In the genomic region with DNA sequence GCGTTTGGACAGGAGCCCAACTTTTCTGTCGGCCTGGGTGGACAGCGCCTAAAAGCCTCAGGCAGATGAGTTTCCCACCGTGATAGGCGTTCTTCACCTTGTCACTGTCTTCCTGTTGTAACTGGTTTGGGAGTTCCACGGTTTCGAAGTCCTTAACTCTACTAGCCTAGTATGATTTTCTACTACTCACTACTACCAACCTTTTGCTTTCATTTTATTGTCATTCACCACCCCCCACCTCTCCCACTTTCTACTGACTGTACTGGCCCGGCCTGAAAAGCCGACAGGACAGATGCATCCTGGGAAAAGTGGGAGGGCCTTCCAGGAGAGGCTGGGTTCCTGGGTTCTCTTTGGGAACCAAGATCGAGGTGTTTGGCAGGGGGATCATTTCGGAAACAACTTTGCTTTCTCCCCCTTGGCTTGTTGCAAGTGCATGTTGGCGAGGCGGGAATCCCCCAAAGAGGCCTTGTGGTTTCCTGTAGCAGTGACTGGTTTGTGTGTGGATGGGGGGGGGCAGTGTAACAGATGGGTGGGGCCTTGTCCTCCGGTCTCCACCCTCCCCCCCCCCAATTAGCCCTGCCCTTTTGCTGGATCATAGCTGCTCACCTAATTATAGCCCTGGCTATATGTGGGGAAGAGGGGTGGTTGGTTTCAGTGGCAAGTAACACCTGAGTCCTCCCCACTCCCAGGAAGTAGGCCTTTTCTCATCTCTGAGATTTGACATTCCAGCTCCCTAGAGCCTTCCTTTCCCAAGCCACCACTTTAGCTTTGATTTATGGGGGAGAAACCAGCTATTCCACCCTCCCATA, we compare ENCODE assay signal across 8 cellular contexts. TPM values are rescaled to one million over a fixed set of nuclear protein-coding genes. Genes with fewer than 3 reads are reported as not detected.
DNase-seq lines count a peak whose midpoint lies in the region; ATAC-seq and TF ChIP-seq lines count a peak whose summit lies in the region.

No MANE protein-coding gene starts in this region.

- no peak for TF ChIP-seq RAD21 in Ishikawa (IDR thresholded peaks at IDR 0.05; ENCODE audit: low read depth)

- TF ChIP-seq EP300 in Ishikawa (IDR thresholded peaks at IDR 0.05; ENCODE audit: borderline replicate concordance) = no peak

- peak overlapping the region; percentile 73 for H3K4me2 ChIP-seq in DOHH2 (ENCODE audit: low read length)

- peaks cover 62% of the 10 kb centered on the region for H3K36me3 ChIP-seq in DOHH2 (ENCODE audit: control insufficient read depth, low read length)

- H3K9me3 ChIP-seq in DOHH2 (ENCODE audit: control insufficient read depth, insufficient read depth, low read length) = no peaks in the 10 kb centered on the region

- peaks cover 46% of the 10 kb centered on the region for H3K4me1 Mint-ChIP-seq in activated T-helper 2 cell treated with anti-CD3 and anti-CD28 coated beads, Interferon-gamma antibody, Interleukin-2, Interleukin-4, amounts not matched to agents 10 μg/mL and 5 μg/mL and 100 μg/mL, durations not matched to agents 14 hours and 24 hours and 36 hours (ENCODE audit: low read depth)
- peaks cover 49% of the 10 kb centered on the region for H3K4me1 Mint-ChIP-seq in nephron progenitor cell
- H3K4me1 Mint-ChIP-seq in stimulated activated naive CD8-positive, alpha-beta T cell treated with anti-CD3 and anti-CD28 coated beads, Interleukin-15, Interleukin-2, amounts not matched to agents 100 ng/mL and 50 ng/mL, for 24 hours (ENCODE audit: low read depth) = peaks cover 62% of the 10 kb centered on the region

- peaks cover 34% of the 10 kb centered on the region for H4K20me1 ChIP-seq in DOHH2 (ENCODE audit: control insufficient read depth, insufficient read depth, low read depth, low read length)

- peak overlapping the region; percentile 84 for H3K4me3 ChIP-seq in DOHH2 (ENCODE audit: low read length)

- peak overlapping the region; percentile 94 for H3K4me3 Mint-ChIP-seq in activated T-helper 2 cell treated with anti-CD3 and anti-CD28 coated beads, Interferon-gamma antibody, Interleukin-2, Interleukin-4, amounts not matched to agents 10 μg/mL and 5 μg/mL and 100 μg/mL, durations not matched to agents 14 hours and 24 hours and 36 hours (ENCODE audit: low read depth)
- peak overlapping the region; percentile 94 for H3K4me3 Mint-ChIP-seq in nephron progenitor cell
- H3K4me3 Mint-ChIP-seq in stimulated activated naive CD8-positive, alpha-beta T cell treated with anti-CD3 and anti-CD28 coated beads, Interleukin-15, Interleukin-2, amounts not matched to agents 100 ng/mL and 50 ng/mL, for 24 hours = peak overlapping the region; percentile 98

- no peak for ATAC-seq in HG03280 (IDR thresholded peaks at IDR 0.05; ENCODE audit: unreplicated experiment)

- intact Hi-C loops in activated T-helper 2 cell treated with anti-CD3 and anti-CD28 coated beads, Interferon-gamma antibody, Interleukin-2, Interleukin-4, amounts not matched to agents 10 μg/mL and 5 μg/mL and 100 μg/mL, durations not matched to agents 14 hours and 24 hours and 36 hours (cut with micrococcal nuclease) = loop anchor here (1.0 to 5.0 kb wide), 3 partner anchors 128 to 263 kb away; partner anchors contain the start of genes FGF11, POLR2A and TMEM102

- DNase-seq in RPMI8226 (peak; percentile 77), fibroblast of peridontal ligament (ENCODE audit: extremely low read depth) (peak; percentile 78), nephron progenitor cell (peak; percentile 66)
- peak; percentile 80 for DNase-seq in activated T-helper 2 cell treated with anti-CD3 and anti-CD28 coated beads, Interferon-gamma antibody, Interleukin-2, Interleukin-4, amounts not matched to agents 10 μg/mL and 5 μg/mL and 100 μg/mL, durations not matched to agents 14 hours and 24 hours and 36 hours (ENCODE audit: low spot score)

- H3K79me2 ChIP-seq in DOHH2 (ENCODE audit: control insufficient read depth, low read length) = peaks cover 55% of the 10 kb centered on the region

- peaks cover 59% of the 10 kb centered on the region for H3F3A ChIP-seq in DOHH2 (ENCODE audit: control insufficient read depth, insufficient read depth)

- H3K27me3 Mint-ChIP-seq in activated T-helper 2 cell treated with anti-CD3 and anti-CD28 coated beads, Interferon-gamma antibody, Interleukin-2, Interleukin-4, amounts not matched to agents 10 μg/mL and 5 μg/mL and 100 μg/mL, durations not matched to agents 14 hours and 24 hours and 36 hours (ENCODE audit: low read depth) = no peaks in the 10 kb centered on the region
- peaks cover 4% of the 10 kb centered on the region for H3K27me3 Mint-ChIP-seq in nephron progenitor cell (ENCODE audit: low read depth, poor library complexity)
- no peaks in the 10 kb centered on the region for H3K27me3 Mint-ChIP-seq in stimulated activated naive CD8-positive, alpha-beta T cell treated with anti-CD3 and anti-CD28 coated beads, Interleukin-15, Interleukin-2, amounts not matched to agents 100 ng/mL and 50 ng/mL, for 24 hours

- no peaks in the 10 kb centered on the region for H3K27me3 ChIP-seq in DOHH2 (ENCODE audit: control insufficient read depth, low read length)

- no peaks in the 10 kb centered on the region for H3K9me2 ChIP-seq in DOHH2 (replicated peaks; ENCODE audit: control insufficient read depth, low read length)

- H3K4me1 ChIP-seq in DOHH2 (ENCODE audit: control insufficient read depth, low read length) = peaks cover 45% of the 10 kb centered on the region

- TF ChIP-seq CTCF in DOHH2 (IDR thresholded peaks at IDR 0.05; ENCODE audit: low read depth, low read length, poor library complexity, severe bottlenecking) = no peak
- TF ChIP-seq CTCF in nephron progenitor cell (IDR thresholded peaks at IDR 0.05) = no peak

- peak overlapping the region; percentile 87 for H3K27ac ChIP-seq in DOHH2 (ENCODE audit: low read depth, low read length)

- peaks cover 54% of the 10 kb centered on the region for H3K36me3 Mint-ChIP-seq in activated T-helper 2 cell treated with anti-CD3 and anti-CD28 coated beads, Interferon-gamma antibody, Interleukin-2, Interleukin-4, amounts not matched to agents 10 μg/mL and 5 μg/mL and 100 μg/mL, durations not matched to agents 14 hours and 24 hours and 36 hours (ENCODE audit: low read depth)
- H3K36me3 Mint-ChIP-seq in nephron progenitor cell (ENCODE audit: low read depth) = peaks cover 40% of the 10 kb centered on the region
- H3K36me3 Mint-ChIP-seq in stimulated activated naive CD8-positive, alpha-beta T cell treated with anti-CD3 and anti-CD28 coated beads, Interleukin-15, Interleukin-2, amounts not matched to agents 100 ng/mL and 50 ng/mL, for 24 hours (ENCODE audit: low read depth) = peaks cover 60% of the 10 kb centered on the region

- no peaks in the 10 kb centered on the region for H3K9me3 Mint-ChIP-seq in activated T-helper 2 cell treated with anti-CD3 and anti-CD28 coated beads, Interferon-gamma antibody, Interleukin-2, Interleukin-4, amounts not matched to agents 10 μg/mL and 5 μg/mL and 100 μg/mL, durations not matched to agents 14 hours and 24 hours and 36 hours
- peaks cover 4% of the 10 kb centered on the region for H3K9me3 Mint-ChIP-seq in nephron progenitor cell
- H3K9me3 Mint-ChIP-seq in stimulated activated naive CD8-positive, alpha-beta T cell treated with anti-CD3 and anti-CD28 coated beads, Interleukin-15, Interleukin-2, amounts not matched to agents 100 ng/mL and 50 ng/mL, for 24 hours = no peaks in the 10 kb centered on the region

- H3K27ac Mint-ChIP-seq in activated T-helper 2 cell treated with anti-CD3 and anti-CD28 coated beads, Interferon-gamma antibody, Interleukin-2, Interleukin-4, amounts not matched to agents 10 μg/mL and 5 μg/mL and 100 μg/mL, durations not matched to agents 14 hours and 24 hours and 36 hours = peak overlapping the region; percentile 95
- peak overlapping the region; percentile 98 for H3K27ac Mint-ChIP-seq in nephron progenitor cell
- peak overlapping the region; percentile 100 for H3K27ac Mint-ChIP-seq in stimulated activated naive CD8-positive, alpha-beta T cell treated with anti-CD3 and anti-CD28 coated beads, Interleukin-15, Interleukin-2, amounts not matched to agents 100 ng/mL and 50 ng/mL, for 24 hours

TF ChIP-seq in Ishikawa, 13 proteins besides CTCF, POLR2A, EP300 and RAD21 (continues in another document):
- TF ChIP-seq, protein P1, sequence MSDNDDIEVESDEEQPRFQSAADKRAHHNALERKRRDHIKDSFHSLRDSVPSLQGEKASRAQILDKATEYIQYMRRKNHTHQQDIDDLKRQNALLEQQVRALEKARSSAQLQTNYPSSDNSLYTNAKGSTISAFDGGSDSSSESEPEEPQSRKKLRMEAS (IDR thresholded peaks at IDR 0.05) = no peak; the same call in 1 of the 2 replicates
- TF ChIP-seq TEAD4 (IDR thresholded peaks at IDR 0.05) (no peak), ZBTB7A (IDR thresholded peaks at IDR 0.05; ENCODE audit: low read depth) (no peak), EGR1 (IDR thresholded peaks at IDR 0.05) (no peak), CREB1 (IDR thresholded peaks at IDR 0.05; ENCODE audit: low read depth) (no peak), CEBPB (IDR thresholded peaks at IDR 0.05) (no peak)

RNA-seq across cellular contexts. Expression of gene EIF5A, which starts 1.4 kb away (rescaled TPM):
- total RNA-seq in activated T-helper 2 cell treated with anti-CD3 and anti-CD28 coated beads, Interferon-gamma antibody, Interleukin-2, Interleukin-4, amounts not matched to agents 10 μg/mL and 5 μg/mL and 100 μg/mL, durations not matched to agents 14 hours and 24 hours and 36 hours = 1,189 and 1,199 TPM in 2 replicates

RNA-seq across cellular contexts. Expression of gene GPS2, which starts 6.3 kb away (rescaled TPM):
- 57.6 and 64.9 TPM in 2 replicates for total RNA-seq in activated T-helper 2 cell treated with anti-CD3 and anti-CD28 coated beads, Interferon-gamma antibody, Interleukin-2, Interleukin-4, amounts not matched to agents 10 μg/mL and 5 μg/mL and 100 μg/mL, durations not matched to agents 14 hours and 24 hours and 36 hours

RNA-seq across cellular contexts. Expression of gene YBX2, which starts 14.4 kb away (rescaled TPM):
- total RNA-seq in activated T-helper 2 cell treated with anti-CD3 and anti-CD28 coated beads, Interferon-gamma antibody, Interleukin-2, Interleukin-4, amounts not matched to agents 10 μg/mL and 5 μg/mL and 100 μg/mL, durations not matched to agents 14 hours and 24 hours and 36 hours = 0.43 and 0.51 TPM in 2 replicates

RNA-seq across cellular contexts. Expression of gene NEURL4, which starts 20.3 kb away (rescaled TPM):
- 45.7 and 47.7 TPM in 2 replicates for total RNA-seq in activated T-helper 2 cell treated with anti-CD3 and anti-CD28 coated beads, Interferon-gamma antibody, Interleukin-2, Interleukin-4, amounts not matched to agents 10 μg/mL and 5 μg/mL and 100 μg/mL, durations not matched to agents 14 hours and 24 hours and 36 hours

RNA-seq across cellular contexts. Expression of gene SLC2A4, which starts 27.3 kb away (rescaled TPM):
- 0.14 and 0.25 TPM in 2 replicates for total RNA-seq in activated T-helper 2 cell treated with anti-CD3 and anti-CD28 coated beads, Interferon-gamma antibody, Interleukin-2, Interleukin-4, amounts not matched to agents 10 μg/mL and 5 μg/mL and 100 μg/mL, durations not matched to agents 14 hours and 24 hours and 36 hours
